In the genomic region with DNA sequence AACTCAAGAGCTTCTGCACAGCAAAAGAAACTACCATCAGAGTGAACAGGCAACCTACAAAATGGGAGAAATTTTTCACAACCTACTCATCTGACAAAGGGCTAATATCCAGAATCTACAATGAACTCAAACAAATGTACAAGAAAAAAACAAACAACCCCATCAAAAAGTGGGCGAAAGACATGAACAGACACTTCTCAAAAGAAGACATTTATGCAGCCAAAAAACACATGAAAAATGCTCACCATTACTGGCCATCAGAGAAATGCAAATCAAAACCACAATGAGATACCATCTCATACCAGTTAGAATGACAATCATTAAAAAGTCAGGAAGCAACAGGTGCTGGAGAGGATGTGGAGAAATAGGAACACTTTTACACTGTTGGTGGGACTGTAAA, we compare ENCODE assay signal across 1 cellular context.
TF ChIP-seq lines count a peak whose summit lies in the region.
"Not testable (repeated sequence)": the region's sequence is repeated elsewhere in the genome, so short reads cannot be mapped to it uniquely, and the experiment has no call there.

No MANE protein-coding gene starts in this region.

- not testable (repeated sequence) for H3K9me3 ChIP-seq in HEK293 (ENCODE audit: control insufficient read depth, insufficient read depth, low read depth, low read length)

- TF ChIP-seq CTCF in HEK293 (tag by site-specific recombination; IDR thresholded peaks at IDR 0.05): not testable (repeated sequence)

- POLR2A ChIA-PET in HEK293 (lab: Yijun Ruan, JAX): not testable (repeated sequence)

- CTCF ChIA-PET in HEK293 (lab: Yijun Ruan, JAX): not testable (repeated sequence)

- not testable (repeated sequence) for H3K4me3 ChIP-seq in HEK293 (ENCODE audit: low read depth, low read length)

- H3K36me3 ChIP-seq in HEK293 (ENCODE audit: control insufficient read depth in 2 of 2, insufficient read depth in 1 of 2, low read length in 2 of 2): not testable (repeated sequence)

- not testable (repeated sequence) for H3K27ac ChIP-seq in HEK293 (ENCODE audit: extremely low read depth, low read depth, low read length)

- not testable (repeated sequence) for H3K4me1 ChIP-seq in HEK293 (ENCODE audit: control insufficient read depth, insufficient read depth, low read length)

TF ChIP-seq in HEK293, 187 proteins besides CTCF, POLR2A, EP300 and RAD21:
- TF ChIP-seq SCRT1 (tag by site-specific recombination; IDR thresholded peaks at IDR 0.05; ENCODE audit: borderline replicate concordance) (0 out of 2 replicates have a peak, but pooled peaks have one; percentile 39), SCRT2 (tag by site-specific recombination; IDR thresholded peaks at IDR 0.05) (peak; percentile 73; the same call in 1 of the 2 replicates)
